In the genomic region with DNA sequence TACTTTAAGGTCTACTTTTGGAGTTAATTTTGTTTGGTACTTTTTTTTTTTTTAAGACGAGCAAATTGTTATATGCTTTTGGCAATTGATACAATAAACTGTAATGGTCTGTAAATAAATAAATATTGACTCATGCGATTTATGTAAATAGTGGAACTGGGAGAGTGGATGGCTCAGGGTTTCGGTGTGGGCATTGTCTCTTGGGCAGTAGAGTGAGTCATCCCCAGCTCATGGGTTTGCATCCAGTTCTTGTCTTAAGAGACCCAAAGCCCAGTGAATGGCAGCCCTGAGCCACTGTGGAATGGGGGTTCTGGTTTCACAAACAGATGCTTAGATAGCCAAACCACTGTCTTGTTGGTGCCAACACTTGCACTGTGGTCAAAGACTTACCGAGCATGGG, we compare ENCODE assay signal across 30 cellular contexts. TPM values are rescaled to one million over a fixed set of nuclear protein-coding genes. Genes with fewer than 3 reads are reported as not detected.
A peak's percentile ranks its signal among the peaks of the same experiment; 100 is the strongest.
DNase-seq lines count a peak whose midpoint lies in the region; TF ChIP-seq lines count a peak whose summit lies in the region.
"Had no signal": no experiment of that assay in that cellular context is flagged by ENCODE, and none has a peak within 500 bp of the region (broad histone marks: within the 10 kb centered on the region; RNA-seq: fewer than 3 reads in every experiment).

No MANE protein-coding gene starts in this region.

- no peak overlapping the region for H3K9ac ChIP-seq in BLaER1 treated with 17β-estradiol and CSF1 and Interleukin-3, amounts not matched to agents 10 nM and 100 nM

- H3K79me2 ChIP-seq in OCI-LY7 (ENCODE audit: insufficient read depth, low read depth, low read length) = no peaks in the 10 kb centered on the region

- POLR2A ChIA-PET in OCI-LY7 (lab: Charles Lee) = no interaction called here

- peaks cover 8 to 61% (median 48%) of the 10 kb centered on the region in 11 experiments; a peak in 21 of 22 replicates for H3K36me3 ChIP-seq in BLaER1 treated with 17β-estradiol and CSF1 and Interleukin-3, amounts not matched to agents 10 nM and 100 nM
- H3K36me3 ChIP-seq in OCI-LY7 (ENCODE audit: insufficient read depth, low read length) = peaks cover 3% of the 10 kb centered on the region; the same call in 1 of the 2 replicates
- H3K36me3 ChIP-seq: breast epithelium, colonic mucosa, esophagus muscularis mucosa, left lung, spleen, suprapubic skin, WERI-Rb-1 had no signal

- intact Hi-C loops in OCI-LY7 (cut with micrococcal nuclease; ENCODE audit: unreplicated experiment) = no loop called here

- no peaks in the 10 kb centered on the region for H3K9me2 ChIP-seq in OCI-LY7 (ENCODE audit: insufficient read depth, low read length)

- H3K27me3 ChIP-seq in BLaER1 treated with 17β-estradiol and CSF1 and Interleukin-3, amounts not matched to agents 10 nM and 100 nM = no peaks in the 10 kb centered on the region
- H3K27me3 ChIP-seq: breast epithelium, colonic mucosa had no signal

- CTCF ChIA-PET in OCI-LY7 (lab: Charles Lee; ENCODE audit: unreplicated experiment) = no interaction called here

- no TSS peak for BruUV-seq in OCI-LY7 (replicated peaks; lab: Mats Ljungman, UMichigan)

- peaks cover 29 to 64% (median 50%) of the 10 kb centered on the region in 10 experiments for H3K4me1 ChIP-seq in BLaER1 treated with 17β-estradiol and CSF1 and Interleukin-3, amounts not matched to agents 10 nM and 100 nM
- peaks cover 3% of the 10 kb centered on the region for H3K4me1 ChIP-seq in OCI-LY7 (ENCODE audit: insufficient read depth, low read length, poor library complexity, severe bottlenecking)
- H3K4me1 ChIP-seq: breast epithelium, colonic mucosa, spleen, suprapubic skin had no signal

- peaks cover 0 to 33% (median 6%) of the 10 kb centered on the region in 11 experiments; a peak in 8 of 22 replicates for H4K20me1 ChIP-seq in BLaER1 treated with 17β-estradiol and CSF1 and Interleukin-3, amounts not matched to agents 10 nM and 100 nM
- H4K20me1 ChIP-seq in OCI-LY7 (ENCODE audit: insufficient read depth, low read length) = no peaks in the 10 kb centered on the region

- no peak overlapping the region for H3K4me3 ChIP-seq in BLaER1 treated with 17β-estradiol and CSF1 and Interleukin-3, amounts not matched to agents 10 nM and 100 nM
- H3K4me3 ChIP-seq in OCI-LY7 (ENCODE audit: low read depth, low read length, poor library complexity, severe bottlenecking) = no peak overlapping the region
- H3K4me3 ChIP-seq: breast epithelium, colonic mucosa, esophagus muscularis mucosa, left lung, SK-N-MC, spleen, suprapubic skin had no signal

- no peaks in the 10 kb centered on the region for H3K9me3 ChIP-seq in BLaER1 treated with 17β-estradiol and CSF1 and Interleukin-3, amounts not matched to agents 10 nM and 100 nM (replicated peaks in 1 of 11)
- no peaks in the 10 kb centered on the region for H3K9me3 ChIP-seq in OCI-LY7 (ENCODE audit: low read length)
- H3K9me3 ChIP-seq: breast epithelium, colonic mucosa, esophagus muscularis mucosa, left lung, spleen, suprapubic skin had no signal

- peak overlapping the region in 6 of 11 experiments; percentile 17 to 79 (median 56); a peak in 6 of 22 replicates for H3K4me2 ChIP-seq in BLaER1 treated with 17β-estradiol and CSF1 and Interleukin-3, amounts not matched to agents 10 nM and 100 nM
- H3K4me2 ChIP-seq in OCI-LY7 (ENCODE audit: low read length) = no peak overlapping the region

- no peak overlapping the region for H2AFZ ChIP-seq in OCI-LY7 (ENCODE audit: low read length)

- peak; percentile 3 for DNase-seq in HPDE6-E6E7 (ENCODE audit: extremely low spot score)
- DNase-seq in NCI-H748 treated with DMSO at 0.1 percent for 48 hours (lab: John Stamatoyannopoulos, UW) = peak; percentile 71
- peak; percentile 14 for DNase-seq in astrocyte of the hippocampus (ENCODE audit: low read depth, low spot score)
- no peak for DNase-seq in anterior cingulate cortex (lab: John Stamatoyannopoulos, UW)
- DNase-seq in islet precursor cell = no peak
- no peak for DNase-seq in COLO829 (ENCODE audit: low spot score)
- no peak for DNase-seq in OCI-LY7 (ENCODE audit: low spot score)
- DNase-seq: activated CD4-positive, alpha-beta T cell treated with anti-CD3 and anti-CD28 coated beads, Interleukin-2, amount 10 ng/mL, durations not matched to agents 24 days and 14 days; activated naive CD4-positive, alpha-beta T cell treated with Interleukin-2 at 50 U/mL for 16 hours; activated T-cell treated with anti-CD3 and anti-CD28 coated beads, Interleukin-2, amount 50 U/mL, for 48 hours; colonic mucosa; effector memory CD4-positive, alpha-beta T cell; EL; foreskin melanocyte; HCEC 1CT; left lung; NCI-H1417; NCI-H2107; spleen; stimulated activated CD4-positive, alpha-beta T cell treated with anti-CD3 and anti-CD28 coated beads, Interleukin-4, amount 100 ng/mL, for 1 hour; stimulated activated naive B cell treated with anti-CD40 and anti-IgM and Interleukin-4, amounts not matched to agents 10 μg/mL and 1 μg/mL and 100 μg/mL, for 72 hours; WERI-Rb-1 had no signal

- no peak for TF ChIP-seq CTCF in OCI-LY7 (conservative IDR thresholded peaks at IDR 0.05; ENCODE audit: low read length)

- H3K27ac ChIP-seq in BLaER1 treated with 17β-estradiol and CSF1 and Interleukin-3, amounts not matched to agents 10 nM and 100 nM = no peak overlapping the region
- H3K27ac ChIP-seq in OCI-LY7 (ENCODE audit: low read depth, low read length, poor library complexity, severe bottlenecking) = no peak overlapping the region
- H3K27ac ChIP-seq: breast epithelium, colonic mucosa, esophagus muscularis mucosa, HL-60, left lung, SK-N-MC, spleen, suprapubic skin, WERI-Rb-1 had no signal

RNA-seq across cellular contexts. Expression of a gene that starts 33.0 kb away (rescaled TPM):
- total RNA-seq in OCI-LY7 (2014; rRNA removed; shearing (Covaris generic)) = 2.2 and 4.7 TPM in 2 replicates
- total RNA-seq in OCI-LY7 (2022) = 11.4 and 14.4 TPM in 2 replicates
- total RNA-seq: osteoblast; suprapubic skin; T-helper 2 cell treated with Interferon-gamma antibody and Interleukin-4, amounts not matched to agents 100 ng/mL and 5 ng/mL, for 36 hours had no signal

Comparison
In these comparisons a context has a peak if more than half of its experiments do, and no peak if none do; other contexts are left out.
1. DNase-seq: peak in HPDE6-E6E7 (single experiment), NCI-H748 treated with DMSO at 0.1 percent for 48 hours (single experiment) and astrocyte of the hippocampus (single experiment); none in anterior cingulate cortex (0 of 58), islet precursor cell (single experiment), COLO829 (single experiment) and OCI-LY7 (single experiment).